In genomic region chr20:53057579-53057978, GRCh38 we compare ENCODE assay signal across 23 cellular contexts.
"Had no signal": no experiment of that assay in that cellular context is flagged by ENCODE, and none has a peak within 500 bp of the region (broad histone marks: within the 10 kb centered on the region; RNA-seq: fewer than 3 reads in every experiment).

No MANE protein-coding gene starts in this region.

- H3K4me3 ChIP-seq: coronary artery, dorsolateral prefrontal cortex, esophagus squamous epithelium, gastrocnemius medialis, heart right ventricle, left lung, lower lobe of right lung had no signal

- FAIRE-seq: colon, endothelial cell of umbilical vein, islet of Langerhans, keratinocyte had no signal

- H3K4me1 ChIP-seq: esophagus squamous epithelium, gastrocnemius medialis, heart right ventricle, left lung, lower lobe of right lung had no signal

- ATAC-seq: gastrocnemius medialis, heart right ventricle, left cardiac atrium, left lung, left ventricle myocardium superior, lower lobe of right lung had no signal

- H3K27me3 ChIP-seq: esophagus squamous epithelium, gastrocnemius medialis, heart right ventricle, left lung had no signal

- DNase-seq: dermis blood vessel endothelial cell; dorsolateral prefrontal cortex; effector CD4-positive, alpha-beta T cell; effector memory CD4-positive, alpha-beta T cell; esophagus squamous epithelium; foreskin fibroblast; foreskin melanocyte; gastrocnemius medialis; glutamatergic neuron; head of caudate nucleus; heart right ventricle; hippocampal formation; left cardiac atrium; left lung; left ventricle myocardium superior; lower lobe of right lung; mesendoderm; midbrain had no signal

- H3K36me3 ChIP-seq: esophagus squamous epithelium, gastrocnemius medialis, heart right ventricle, left lung, lower lobe of right lung had no signal

- H3K27ac ChIP-seq: coronary artery, dorsolateral prefrontal cortex, esophagus squamous epithelium, gastrocnemius medialis, heart right ventricle, left lung, lower lobe of right lung had no signal

- H3K9me3 ChIP-seq: esophagus squamous epithelium, gastrocnemius medialis, heart right ventricle, left lung, lower lobe of right lung had no signal
